8 cellular contexts compared by ENCODE assay signal in the genomic region with DNA sequence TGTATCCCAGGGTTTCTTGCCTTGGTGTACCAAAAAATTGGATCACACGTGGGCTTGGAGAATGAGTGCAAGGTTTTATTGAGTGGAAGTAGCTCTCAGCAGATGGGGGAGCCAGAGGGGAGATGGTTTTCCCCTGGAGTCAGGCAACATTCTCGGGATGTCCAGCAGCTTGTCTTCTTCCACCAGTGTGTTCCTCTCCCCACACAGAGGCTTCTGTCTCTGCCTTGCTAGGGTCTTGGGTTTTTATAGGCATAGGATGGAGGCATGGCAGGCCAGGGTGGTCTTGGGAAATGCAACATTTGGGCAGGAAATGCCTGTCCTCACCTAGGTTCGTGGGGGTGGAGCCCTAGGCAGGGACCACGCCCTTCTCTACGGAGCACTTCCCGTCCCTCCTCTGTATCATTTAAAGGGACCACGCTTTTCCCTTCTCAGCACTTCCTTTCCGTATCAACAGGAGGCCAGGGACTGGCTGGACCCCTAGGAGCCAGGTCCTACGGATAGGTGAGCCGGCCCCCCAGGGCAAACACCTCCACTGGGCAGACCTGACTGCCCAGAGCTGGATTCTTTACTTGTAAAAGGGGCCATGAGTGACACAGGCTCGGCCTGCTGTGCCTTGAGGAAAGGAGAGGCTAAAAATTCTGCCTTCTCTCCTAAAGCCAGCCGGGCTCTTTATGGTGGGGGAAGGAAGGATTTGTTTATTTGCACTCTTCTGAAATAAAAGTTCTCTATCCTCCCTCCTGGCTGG. TPM values are rescaled to one million over a fixed set of nuclear protein-coding genes. Genes with fewer than 3 reads are reported as not detected.
DNase-seq lines count a peak whose midpoint lies in the region; ATAC-seq and TF ChIP-seq lines count a peak whose summit lies in the region.

No MANE protein-coding gene starts in this region.

- peak; percentile 77 for ATAC-seq in GM21529 (IDR thresholded peaks at IDR 0.05; ENCODE audit: unreplicated experiment)
- ATAC-seq in activated CD8-positive, alpha-beta T cell treated with anti-CD3 and anti-CD28 coated beads, Interleukin-2, amount 10 ng/mL, durations not matched to agents 7 days and 5 days = peak; percentile 93
- peak; percentile 95 to 96 for ATAC-seq in naive thymus-derived CD8-positive, alpha-beta T cell

- CTCF ChIA-PET in activated CD8-positive, alpha-beta T cell treated with anti-CD3 and anti-CD28 coated beads, Interleukin-2, amount 10 ng/mL, durations not matched to agents 7 days and 5 days (lab: Charles Lee) = interaction anchor here (1.6 to 3.0 kb wide), 2 partner anchors 32 to 49 kb away, joined by 5 to 16 read pairs; no protein-coding TSS in a partner anchor

- H3K4me1 Mint-ChIP-seq in activated CD8-positive, alpha-beta T cell treated with anti-CD3 and anti-CD28 coated beads, Interleukin-2, amount 10 ng/mL, durations not matched to agents 7 days and 5 days (ENCODE audit: low read depth) = peaks cover 20% of the 10 kb centered on the region
- H3K4me1 Mint-ChIP-seq in naive thymus-derived CD8-positive, alpha-beta T cell = peaks cover 23 to 35% (median 28%) of the 10 kb centered on the region in 4 donors
- peaks cover 24% of the 10 kb centered on the region for H3K4me1 Mint-ChIP-seq in stimulated activated naive CD8-positive, alpha-beta T cell treated with anti-CD3 and anti-CD28 coated beads, Interleukin-15, Interleukin-2, amounts not matched to agents 100 ng/mL and 50 ng/mL, for 24 hours (ENCODE audit: low read depth)

- TF ChIP-seq CTCF in epithelial cell of proximal tubule (conservative IDR thresholded peaks at IDR 0.05; ENCODE audit: low read depth, low read length) = no peak

- peak overlapping the region; percentile 92 for H3K4me3 Mint-ChIP-seq in activated CD8-positive, alpha-beta T cell treated with anti-CD3 and anti-CD28 coated beads, Interleukin-2, amount 10 ng/mL, durations not matched to agents 7 days and 5 days
- peak overlapping the region; percentile 85 to 97 (median 94) for H3K4me3 Mint-ChIP-seq in naive thymus-derived CD8-positive, alpha-beta T cell
- H3K4me3 Mint-ChIP-seq in stimulated activated naive CD8-positive, alpha-beta T cell treated with anti-CD3 and anti-CD28 coated beads, Interleukin-15, Interleukin-2, amounts not matched to agents 100 ng/mL and 50 ng/mL, for 24 hours = peak overlapping the region; percentile 90

- POLR2A ChIA-PET in activated CD8-positive, alpha-beta T cell treated with anti-CD3 and anti-CD28 coated beads, Interleukin-2, amount 10 ng/mL, durations not matched to agents 7 days and 5 days (lab: Charles Lee) = no interaction called here
- POLR2A ChIA-PET in naive thymus-derived CD8-positive, alpha-beta T cell (lab: Charles Lee) = interaction anchor here (0.7 to 2.6 kb wide), 3 partner anchors 15 to 40 kb away, joined by 3 to 15 read pairs (median 7); no protein-coding TSS in a partner anchor

- peak overlapping the region; percentile 93 for H3K27ac Mint-ChIP-seq in activated CD8-positive, alpha-beta T cell treated with anti-CD3 and anti-CD28 coated beads, Interleukin-2, amount 10 ng/mL, durations not matched to agents 7 days and 5 days
- H3K27ac Mint-ChIP-seq in naive thymus-derived CD8-positive, alpha-beta T cell = peak overlapping the region; percentile 91 to 97 (median 94)
- H3K27ac Mint-ChIP-seq in stimulated activated naive CD8-positive, alpha-beta T cell treated with anti-CD3 and anti-CD28 coated beads, Interleukin-15, Interleukin-2, amounts not matched to agents 100 ng/mL and 50 ng/mL, for 24 hours = peak overlapping the region; percentile 83

- H3K4me3 ChIP-seq in epithelial cell of proximal tubule (ENCODE audit: low read depth, low read length) = peak overlapping the region; percentile 52

- peak; percentile 68 for DNase-seq in CD1c-positive myeloid dendritic cell (ENCODE audit: extremely low spot score)
- DNase-seq in NCI-H526 treated with DMSO at 0.1 percent for 48 hours (lab: John Stamatoyannopoulos, UW) = peak; percentile 3
- peak; percentile 84 for DNase-seq in activated CD8-positive, alpha-beta T cell treated with anti-CD3 and anti-CD28 coated beads, Interleukin-2, amount 10 ng/mL, durations not matched to agents 7 days and 5 days
- DNase-seq in epithelial cell of proximal tubule (ENCODE audit: low read depth) = no peak
- DNase-seq in naive thymus-derived CD8-positive, alpha-beta T cell = peak; percentile 28 to 85 (median 67)
- no peak for DNase-seq in NCI-H1048 (lab: John Stamatoyannopoulos, UW)

- H3K9me3 Mint-ChIP-seq in activated CD8-positive, alpha-beta T cell treated with anti-CD3 and anti-CD28 coated beads, Interleukin-2, amount 10 ng/mL, durations not matched to agents 7 days and 5 days (ENCODE audit: insufficient read depth) = no peaks in the 10 kb centered on the region
- H3K9me3 Mint-ChIP-seq in naive thymus-derived CD8-positive, alpha-beta T cell = no peaks in the 10 kb centered on the region
- H3K9me3 Mint-ChIP-seq in stimulated activated naive CD8-positive, alpha-beta T cell treated with anti-CD3 and anti-CD28 coated beads, Interleukin-15, Interleukin-2, amounts not matched to agents 100 ng/mL and 50 ng/mL, for 24 hours = no peaks in the 10 kb centered on the region

- H3K36me3 Mint-ChIP-seq in activated CD8-positive, alpha-beta T cell treated with anti-CD3 and anti-CD28 coated beads, Interleukin-2, amount 10 ng/mL, durations not matched to agents 7 days and 5 days (ENCODE audit: low read depth) = no peaks in the 10 kb centered on the region
- H3K36me3 Mint-ChIP-seq in naive thymus-derived CD8-positive, alpha-beta T cell = no peaks in the 10 kb centered on the region
- H3K36me3 Mint-ChIP-seq in stimulated activated naive CD8-positive, alpha-beta T cell treated with anti-CD3 and anti-CD28 coated beads, Interleukin-15, Interleukin-2, amounts not matched to agents 100 ng/mL and 50 ng/mL, for 24 hours (ENCODE audit: low read depth) = no peaks in the 10 kb centered on the region

- H3K27me3 Mint-ChIP-seq in activated CD8-positive, alpha-beta T cell treated with anti-CD3 and anti-CD28 coated beads, Interleukin-2, amount 10 ng/mL, durations not matched to agents 7 days and 5 days (ENCODE audit: low read depth) = no peaks in the 10 kb centered on the region
- H3K27me3 Mint-ChIP-seq in naive thymus-derived CD8-positive, alpha-beta T cell = no peaks in the 10 kb centered on the region
- H3K27me3 Mint-ChIP-seq in stimulated activated naive CD8-positive, alpha-beta T cell treated with anti-CD3 and anti-CD28 coated beads, Interleukin-15, Interleukin-2, amounts not matched to agents 100 ng/mL and 50 ng/mL, for 24 hours = no peaks in the 10 kb centered on the region

RNA-seq across cellular contexts. Expression of gene CCDC188, which starts 55.3 kb away (rescaled TPM):
- total RNA-seq in activated CD8-positive, alpha-beta T cell treated with anti-CD3 and anti-CD28 coated beads, Interleukin-2, amount 10 ng/mL, durations not matched to agents 7 days and 5 days = not detected
- 0.36 TPM in 1 of 2 replicates, not detected in the other for total RNA-seq in epithelial cell of proximal tubule
- not detected for total RNA-seq in naive thymus-derived CD8-positive, alpha-beta T cell
- polyA plus RNA-seq in naive thymus-derived CD8-positive, alpha-beta T cell = not detected

Comparison
In these comparisons a context has a peak if more than half of its experiments do, and no peak if none do; other contexts are left out.
1. DNase-seq: peak in CD1c-positive myeloid dendritic cell (single experiment), NCI-H526 treated with DMSO at 0.1 percent for 48 hours (single experiment), activated CD8-positive, alpha-beta T cell treated with anti-CD3 and anti-CD28 coated beads, Interleukin-2, amount 10 ng/mL, durations not matched to agents 7 days and 5 days (single experiment) and naive thymus-derived CD8-positive, alpha-beta T cell (10 of 10); none in epithelial cell of proximal tubule (single experiment) and NCI-H1048 (single experiment).
2. Peak in every context shown above with its lines, with median percentiles within 50 percentile points of each other: ATAC-seq, H3K27ac Mint-ChIP-seq and H3K4me3 Mint-ChIP-seq.